Comparison of ENCODE assay signal across 1 cellular context in genomic region chr17:57968456-57968855, GRCh38.
TF ChIP-seq lines count a peak whose summit lies in the region.

No MANE protein-coding gene starts in this region.

TF ChIP-seq in HEK293, 187 proteins besides CTCF, POLR2A, EP300 and RAD21 (continued from another document):
- no peak for TF ChIP-seq ZNF704 (tag by site-specific recombination; IDR thresholded peaks at IDR 0.05)
- no peak for TF ChIP-seq ZNF311 (tag by site-specific recombination; IDR thresholded peaks at IDR 0.05; ENCODE audit: borderline replicate concordance)
- no peak for TF ChIP-seq ZNF571 (tag by site-specific recombination; IDR thresholded peaks at IDR 0.05)
- TF ChIP-seq SCRT1 (tag by site-specific recombination; IDR thresholded peaks at IDR 0.05; ENCODE audit: borderline replicate concordance), result no peak
TF ChIP-seq in HEK293: peak in this region for 1.
